In the genomic region with DNA sequence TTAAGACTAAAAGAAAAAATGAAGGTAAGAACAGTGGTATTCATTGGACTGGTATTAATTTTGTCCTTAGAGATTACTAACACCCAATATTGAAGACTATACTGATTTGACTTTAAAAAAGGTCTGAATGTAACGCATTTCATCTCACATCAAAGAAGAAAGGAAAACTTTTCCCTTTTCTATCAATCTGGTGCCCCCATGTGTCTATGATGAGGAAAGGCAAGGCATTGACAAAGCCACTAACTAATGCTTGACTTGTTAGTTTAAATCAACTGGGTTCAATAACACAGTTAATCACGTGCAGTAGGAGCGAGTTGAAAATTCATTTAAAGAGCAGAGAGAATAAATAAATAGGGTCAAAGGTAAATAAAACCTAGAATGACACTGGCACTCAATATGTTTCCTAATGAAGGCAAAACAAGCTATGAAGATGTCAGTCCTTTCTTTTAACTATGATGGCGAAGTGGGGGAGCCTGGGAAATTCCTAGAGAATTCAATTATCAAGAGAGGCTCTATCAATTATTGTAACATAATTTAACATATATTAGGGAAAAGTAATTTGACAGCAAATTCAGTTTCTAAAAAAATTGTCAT, we compare ENCODE assay signal across 8 cellular contexts.
DNase-seq lines count a peak whose midpoint lies in the region; ATAC-seq and TF ChIP-seq lines count a peak whose summit lies in the region.

No MANE protein-coding gene starts in this region.

- TF ChIP-seq CTCF in foreskin fibroblast (IDR thresholded peaks at IDR 0.05; ENCODE audit: low read depth, low read length), result peak; percentile 70

- in situ Hi-C loops in SK-MEL-5 (cut with HindIII; ENCODE audit: low pct_unique_long_range_greater_than_20kb, low sequenced_read_pairs), result no loop called here

- H3K4me3 ChIP-seq in foreskin fibroblast (ENCODE audit: low read depth in 1 of 2, low read length in 2 of 2) (no peak overlapping the region), skeletal muscle cell (ENCODE audit: low read depth, low read length) (no peak overlapping the region)

- DNase-seq in DMS 273 (lab: John Stamatoyannopoulos, UW; ENCODE audit: unreplicated experiment), result peak; percentile 76
- DNase-seq in SK-MEL-5 (ENCODE audit: low read depth, low spot score), result peak; percentile 61
- peak; percentile 20 to 66 for DNase-seq in foreskin fibroblast
- DNase-seq in skeletal muscle cell (ENCODE audit: low read depth), result peak; percentile 10
- no peak for DNase-seq in activated T-cell treated with anti-CD3 and anti-CD28 coated beads, Interleukin-2, amount 50 U/mL, for 48 hours
- DNase-seq in T1000 (lab: John Stamatoyannopoulos, UW), result no peak

- ATAC-seq in HG03175 (IDR thresholded peaks at IDR 0.05; ENCODE audit: unreplicated experiment), result peak; percentile 51
- no peak for ATAC-seq in HG03135 (IDR thresholded peaks at IDR 0.05; ENCODE audit: unreplicated experiment)

Comparison
In these comparisons a context has a peak if more than half of its experiments do, and no peak if none do; other contexts are left out.
1. DNase-seq: peak in DMS 273 (single experiment), SK-MEL-5 (single experiment), foreskin fibroblast (2 of 2) and skeletal muscle cell (single experiment); none in activated T-cell treated with anti-CD3 and anti-CD28 coated beads, Interleukin-2, amount 50 U/mL, for 48 hours (0 of 2) and T1000 (single experiment).